Comparison of ENCODE assay signal across 8 cellular contexts in the genomic region with DNA sequence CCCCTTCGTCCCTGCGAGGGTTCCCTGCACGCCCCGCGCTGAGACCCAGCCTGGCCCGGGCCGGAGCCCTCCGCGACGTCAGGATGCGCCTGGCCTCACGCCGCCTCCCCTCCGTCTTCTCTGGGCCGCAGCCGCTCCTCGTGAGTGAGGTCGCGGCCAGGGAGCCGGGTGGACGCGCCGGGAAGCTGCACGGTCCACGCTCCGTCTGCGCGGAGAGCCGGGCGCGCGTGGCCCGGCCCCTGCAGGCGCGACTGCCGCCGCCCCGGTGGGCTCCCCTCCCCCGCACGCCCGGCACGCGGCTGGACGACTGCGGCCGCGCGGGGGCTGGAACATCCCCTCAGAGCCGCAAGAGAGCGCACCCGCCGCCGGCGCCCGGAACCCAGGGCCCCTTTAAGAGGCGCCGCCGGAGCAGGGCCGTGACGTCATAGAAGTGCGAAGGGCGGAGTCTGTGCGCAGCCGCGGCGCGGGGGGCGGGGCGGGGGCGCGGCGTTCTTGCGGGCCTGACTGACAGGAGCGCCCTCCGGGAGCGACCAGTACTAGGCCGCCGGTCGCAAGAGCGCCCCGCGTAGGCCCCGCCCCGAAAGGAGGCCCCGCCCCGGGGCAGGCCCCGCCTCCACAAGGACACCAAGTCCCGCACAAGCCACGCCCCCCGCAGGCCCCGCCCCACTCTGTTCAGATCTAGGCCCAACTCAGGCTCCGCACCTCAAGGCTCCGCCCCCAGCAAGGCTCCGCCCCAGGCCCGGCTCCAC. TPM values are rescaled to one million over a fixed set of nuclear protein-coding genes. Genes with fewer than 3 reads are reported as not detected.
DNase-seq lines count a peak whose midpoint lies in the region; ATAC-seq, FAIRE-seq and TF ChIP-seq lines count a peak whose summit lies in the region.

No MANE protein-coding gene starts in this region.

- H3K9me3 Mint-ChIP-seq in dendritic cell treated with granulocyte-macrophage colony-stimulating factor and Interleukin-4, amounts not matched to agents 40 ng/mL and 50 ng/mL, for 4 days = no peaks in the 10 kb centered on the region

- WGBS in liver = under 1% methylated on average over 95 of the region's 95 CpGs

- H3K9me3 ChIP-seq in BLaER1 (peaks cover 5% of the 10 kb centered on the region; the same call in 1 of the 2 replicates), liver (ENCODE audit: control insufficient read depth in 4 of 4, low read length in 3 of 4) (no peaks in the 10 kb centered on the region)

- TF ChIP-seq RAD21 in liver (IDR thresholded peaks at IDR 0.05) = peak in 1 of 2 donors; percentile 30

- peak; percentile 30 for TF ChIP-seq CTCF in liver (IDR thresholded peaks at IDR 0.05; ENCODE audit: low read depth, low read length, missing input control)

- peak; percentile 94 for FAIRE-seq in GM19239 (lab: Jason Lieb, UNC)

- intact Hi-C loops in dendritic cell treated with granulocyte-macrophage colony-stimulating factor and Interleukin-4, amounts not matched to agents 40 ng/mL and 50 ng/mL, for 4 days (cut with micrococcal nuclease) = loop anchor here (1.0 to 10.0 kb wide), 4 partner anchors 38 to 228 kb away; no protein-coding TSS in a partner anchor

- H3K9ac ChIP-seq in BLaER1 (peak overlapping the region; percentile 82), liver (ENCODE audit: low read depth in 1 of 2, low read length in 2 of 2) (peak overlapping the region in 1 of 2 donors; percentile 25)

- peaks cover 10% of the 10 kb centered on the region for H3K27me3 Mint-ChIP-seq in dendritic cell treated with granulocyte-macrophage colony-stimulating factor and Interleukin-4, amounts not matched to agents 40 ng/mL and 50 ng/mL, for 4 days

- peaks cover 43% of the 10 kb centered on the region for H4K20me1 ChIP-seq in BLaER1

- H3K4me1 ChIP-seq in BLaER1 = peaks cover 67% of the 10 kb centered on the region
- H3K4me1 ChIP-seq in liver (ENCODE audit: control insufficient read depth in 4 of 4, insufficient read depth in 4 of 4, low read length in 3 of 4) = peaks cover 10 to 46% (median 39%) of the 10 kb centered on the region in 4 donors

- H3K27ac ChIP-seq in BLaER1 = peak overlapping the region; percentile 88
- peak overlapping the region; percentile 57 to 62 for H3K27ac ChIP-seq in liver (ENCODE audit: low read depth in 1 of 2, low read length in 2 of 2)

- H3K4me3 ChIP-seq in BLaER1 (peak overlapping the region; percentile 90), liver (ENCODE audit: low read depth in 1 of 3, low read length in 3 of 3) (peak overlapping the region; percentile 53 to 71 (median 54))

- H3K27me3 ChIP-seq in BLaER1 = no peaks in the 10 kb centered on the region
- H3K27me3 ChIP-seq in liver (ENCODE audit: control insufficient read depth in 4 of 4, insufficient read depth in 4 of 4, low read length in 3 of 4) = no peaks in the 10 kb centered on the region

- peak; percentile 83 for ATAC-seq in HG03442 (IDR thresholded peaks at IDR 0.05; ENCODE audit: unreplicated experiment)

- H3K36me3 ChIP-seq in BLaER1 (0 out of 2 replicates have a peak, but pooled peaks cover 10% of the 10 kb centered on the region), liver (ENCODE audit: control insufficient read depth in 4 of 4, insufficient read depth in 3 of 4, low read depth in 1 of 4, low read length in 3 of 4) (no peaks in the 10 kb centered on the region)

- peak overlapping the region; percentile 97 for H3K4me2 ChIP-seq in BLaER1

- H3K36me3 Mint-ChIP-seq in dendritic cell treated with granulocyte-macrophage colony-stimulating factor and Interleukin-4, amounts not matched to agents 40 ng/mL and 50 ng/mL, for 4 days (ENCODE audit: low read depth) = peaks cover 6% of the 10 kb centered on the region

- peak overlapping the region; percentile 66 for H3K4me3 Mint-ChIP-seq in dendritic cell treated with granulocyte-macrophage colony-stimulating factor and Interleukin-4, amounts not matched to agents 40 ng/mL and 50 ng/mL, for 4 days

- H3K27ac Mint-ChIP-seq in dendritic cell treated with granulocyte-macrophage colony-stimulating factor and Interleukin-4, amounts not matched to agents 40 ng/mL and 50 ng/mL, for 4 days = peak overlapping the region; percentile 63

- peaks cover 52% of the 10 kb centered on the region for H3K4me1 Mint-ChIP-seq in dendritic cell treated with granulocyte-macrophage colony-stimulating factor and Interleukin-4, amounts not matched to agents 40 ng/mL and 50 ng/mL, for 4 days (ENCODE audit: low read depth)

- DNase-seq in GM19239 (ENCODE audit: insufficient read length, low spot score) (peak; percentile 99), NCI-H526 (lab: John Stamatoyannopoulos, UW) (peak; percentile 88 to 98)
- peak; percentile 100 for DNase-seq in activated CD4-positive, alpha-beta T cell treated with anti-CD3 and anti-CD28 coated beads, Interleukin-2, amount 50 U/mL, for 24 hours (ENCODE audit: low read depth in 1 of 2, low spot score in 1 of 2)
- DNase-seq in stimulated activated CD4-positive, alpha-beta T cell treated with anti-CD3 and anti-CD28 coated beads, Interleukin-4, amount 100 ng/mL, for 1 hour = peak; percentile 100

TF ChIP-seq in liver, 16 proteins besides CTCF, POLR2A, EP300 and RAD21:
- TF ChIP-seq SP1 (IDR thresholded peaks at IDR 0.05) (peak; percentile 72), JUND (IDR thresholded peaks at IDR 0.05) (no peak)
TF ChIP-seq in liver: peak in this region for 1.

RNA-seq across cellular contexts. Expression of gene INPP5A, which starts 0.4 kb away (rescaled TPM):
- 10 to 100 TPM; 12.6 to 26.5 TPM for total RNA-seq in liver
- polyA plus RNA-seq in liver = 1 to 10 TPM; 4.3 to 9.1 TPM

Comparison
In these comparisons a context has a peak if more than half of its experiments do, and no peak if none do; other contexts are left out.
1. Peak in every context shown above with its lines: DNase-seq, ATAC-seq, H3K4me3 ChIP-seq and H3K27ac ChIP-seq.